Comparison of ENCODE assay signal across 8 cellular contexts in the genomic region with DNA sequence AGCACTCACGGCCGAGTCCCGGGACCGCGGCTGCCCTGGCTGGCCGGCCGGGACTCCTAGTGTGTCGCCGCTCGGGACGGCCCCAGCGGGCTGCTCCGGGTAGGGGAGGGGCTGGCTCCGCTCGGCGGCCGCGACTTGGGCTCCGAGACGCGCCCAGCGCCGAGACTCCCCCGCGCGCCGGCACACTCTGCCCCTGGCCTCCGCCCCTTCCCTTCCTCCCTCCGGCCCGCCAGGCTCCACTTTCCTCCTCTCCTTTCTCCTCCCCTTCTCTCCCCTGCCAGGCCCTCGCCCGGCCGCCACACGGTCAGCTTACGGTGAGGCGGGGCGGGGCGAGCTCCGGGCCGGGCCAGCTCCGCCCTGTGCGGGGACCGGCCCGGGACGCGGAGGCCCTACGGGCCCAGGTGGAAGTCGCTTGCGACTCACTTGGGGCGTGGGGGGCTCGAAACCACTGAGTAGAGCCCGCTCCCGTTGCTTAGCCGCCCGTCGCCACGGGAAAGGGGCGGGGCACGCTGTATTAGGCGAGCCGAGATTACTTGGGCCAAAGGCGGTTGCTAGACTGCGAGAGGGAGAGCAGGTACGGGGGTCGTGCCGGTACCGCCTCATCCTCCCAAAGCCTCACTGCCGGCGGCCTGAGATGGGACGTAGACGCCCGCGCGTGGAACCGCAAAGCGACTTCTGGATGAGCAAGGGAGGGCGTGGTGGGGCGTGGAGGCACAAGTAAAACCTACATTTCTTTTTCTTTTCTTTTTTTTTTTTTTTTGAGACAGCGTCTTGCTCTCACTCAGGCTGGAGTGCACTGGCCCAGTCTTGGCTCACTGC. TPM values are rescaled to one million over a fixed set of nuclear protein-coding genes. Genes with fewer than 3 reads are reported as not detected.
DNase-seq lines count a peak whose midpoint lies in the region; ATAC-seq, FAIRE-seq and TF ChIP-seq lines count a peak whose summit lies in the region.

A gene with protein sequence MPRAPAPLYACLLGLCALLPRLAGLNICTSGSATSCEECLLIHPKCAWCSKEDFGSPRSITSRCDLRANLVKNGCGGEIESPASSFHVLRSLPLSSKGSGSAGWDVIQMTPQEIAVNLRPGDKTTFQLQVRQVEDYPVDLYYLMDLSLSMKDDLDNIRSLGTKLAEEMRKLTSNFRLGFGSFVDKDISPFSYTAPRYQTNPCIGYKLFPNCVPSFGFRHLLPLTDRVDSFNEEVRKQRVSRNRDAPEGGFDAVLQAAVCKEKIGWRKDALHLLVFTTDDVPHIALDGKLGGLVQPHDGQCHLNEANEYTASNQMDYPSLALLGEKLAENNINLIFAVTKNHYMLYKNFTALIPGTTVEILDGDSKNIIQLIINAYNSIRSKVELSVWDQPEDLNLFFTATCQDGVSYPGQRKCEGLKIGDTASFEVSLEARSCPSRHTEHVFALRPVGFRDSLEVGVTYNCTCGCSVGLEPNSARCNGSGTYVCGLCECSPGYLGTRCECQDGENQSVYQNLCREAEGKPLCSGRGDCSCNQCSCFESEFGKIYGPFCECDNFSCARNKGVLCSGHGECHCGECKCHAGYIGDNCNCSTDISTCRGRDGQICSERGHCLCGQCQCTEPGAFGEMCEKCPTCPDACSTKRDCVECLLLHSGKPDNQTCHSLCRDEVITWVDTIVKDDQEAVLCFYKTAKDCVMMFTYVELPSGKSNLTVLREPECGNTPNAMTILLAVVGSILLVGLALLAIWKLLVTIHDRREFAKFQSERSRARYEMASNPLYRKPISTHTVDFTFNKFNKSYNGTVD (minus strand): TSS at position 189 of the 819 bp plus-strand sequence. CDS start 365 bp downstream, outside the sequence.

- in situ Hi-C loops in K562 (cut with MboI), result no loop called here

- FAIRE-seq in K562 (lab: Jason Lieb, UNC), result peak; percentile 37

- H3K36me3 ChIP-seq in RWPE2 (ENCODE audit: low read depth) (0 out of 2 replicates have a peak, but pooled peaks cover 3% of the 10 kb centered on the region), K562 (ENCODE audit: control insufficient read depth, insufficient read depth, low read length) (no peaks in the 10 kb centered on the region), hepatocyte (replicated peaks; ENCODE audit: insufficient read depth, low read depth) (no peaks in the 10 kb centered on the region), psoas muscle (ENCODE audit: insufficient read depth in 1 of 2, low read depth in 1 of 2) (no peaks in the 10 kb centered on the region)

- H2AFZ ChIP-seq in K562 (ENCODE audit: low read depth, low read length), result peak within 1 kb of the TSS; percentile 79
- peak within 1 kb of the TSS; percentile 94 for H2AFZ ChIP-seq in hepatocyte

- H3K4me3 ChIP-seq in AG10803 (ENCODE audit: low read length) (peak within 1 kb of the TSS; percentile 85), RWPE2 (ENCODE audit: severe bottlenecking) (peak within 1 kb of the TSS; percentile 72), K562 (peak within 1 kb of the TSS; percentile 60), hepatocyte (peak within 1 kb of the TSS; percentile 89), psoas muscle (peak within 1 kb of the TSS; percentile 91)

- H3K9me2 ChIP-seq in hepatocyte (replicated peaks; ENCODE audit: insufficient read depth), result no peaks in the 10 kb centered on the region

- no TSS peak for BruUV-seq in K562 (replicated peaks; lab: Mats Ljungman, UMichigan)

- POLR2A ChIA-PET in K562 (lab: Yijun Ruan, JAX), result interaction anchor here (0.7 kb wide), 1 partner anchor 25 kb away, joined by 4 read pairs; no protein-coding TSS in a partner anchor

- CTCF ChIA-PET in K562 (lab: Yijun Ruan, JAX; ENCODE audit: low intra/inter-chr PET ratio), result no interaction called here

- H3K27me3 ChIP-seq in RWPE2 (ENCODE audit: insufficient read depth, poor library complexity, severe bottlenecking), result no peaks in the 10 kb centered on the region
- no peaks in the 10 kb centered on the region; a peak in 1 of 5 replicates for H3K27me3 ChIP-seq in K562 (ENCODE audit: control insufficient read depth in 2 of 2, insufficient read depth in 2 of 2, low read length in 2 of 2)
- H3K27me3 ChIP-seq in hepatocyte, result no peaks in the 10 kb centered on the region
- H3K27me3 ChIP-seq in psoas muscle (ENCODE audit: insufficient read depth in 3 of 3, low read length in 2 of 3), result no peaks in the 10 kb centered on the region

- peak; percentile 67 for TF ChIP-seq POLR2A in K562 (conservative IDR thresholded peaks at IDR 0.05)

- DNase-seq in AG10803 (ENCODE audit: low read depth) (peak; percentile 86), RWPE2 (ENCODE audit: low spot score) (peak; percentile 82), K562 (ENCODE audit: extremely low read depth in 1 of 4, low spot score in 3 of 4) (peak; percentile 74 to 80 (median 78)), hepatocyte (ENCODE audit: low spot score) (peak; percentile 91), psoas muscle (peak; percentile 87 to 90), NCI-H1694 (lab: John Stamatoyannopoulos, UW) (no peak)

- H3K9ac ChIP-seq in K562 (ENCODE audit: insufficient read depth in 1 of 2, low read depth in 2 of 2, low read length in 2 of 2), result peak within 1 kb of the TSS; percentile 62 to 91; a peak in 3 of 4 replicates

- intact Hi-C loops in K562 (cut with micrococcal nuclease) (loop anchor here (5.0 to 10.0 kb wide), 2 partner anchors 53 to 115 kb away; no protein-coding TSS in a partner anchor), psoas muscle (cut with DNase I) (loop anchor here in 1 of 2 donors (1.0 to 5.0 kb wide), 2 partner anchors 50 to 101 kb away; no protein-coding TSS in a partner anchor)

- H3K27ac ChIP-seq in RWPE2 (ENCODE audit: poor library complexity, severe bottlenecking), result peak within 1 kb of the TSS; percentile 78
- H3K27ac ChIP-seq in K562 (ENCODE audit: extremely low read depth, low read depth, low read length), result peak within 1 kb of the TSS; percentile 52; the same call in 2 of the 3 replicates
- H3K27ac ChIP-seq in hepatocyte, result peak within 1 kb of the TSS; percentile 98
- H3K27ac ChIP-seq in psoas muscle, result peak within 1 kb of the TSS; percentile 92

- H3K4me2 ChIP-seq in K562 (ENCODE audit: insufficient read depth, low read length), result peak within 1 kb of the TSS; percentile 78
- H3K4me2 ChIP-seq in hepatocyte, result peak within 1 kb of the TSS; percentile 94

- no peak for TF ChIP-seq RAD21 in K562 (CRISPR knock-in tag; conservative IDR thresholded peaks at IDR 0.05 in 1 of 2, IDR thresholded peaks at IDR 0.05 in 1 of 2)

- H3K9me1 ChIP-seq in K562 (ENCODE audit: control insufficient read depth, insufficient read depth, low read length), result no peaks in the 10 kb centered on the region

- TF ChIP-seq CTCF in AG10803 (conservative IDR thresholded peaks at IDR 0.05; ENCODE audit: low read length) (no peak), RWPE2 (IDR thresholded peaks at IDR 0.05; ENCODE audit: poor library complexity, severe bottlenecking) (no peak), K562 (IDR thresholded peaks at IDR 0.05 in 2 of 3, conservative IDR thresholded peaks at IDR 0.05 in 1 of 3; ENCODE audit: insufficient read depth in 2 of 3, low read depth in 1 of 3, low read length in 3 of 3) (no peak), hepatocyte (IDR thresholded peaks at IDR 0.05; ENCODE audit: poor library complexity) (no peak), psoas muscle (IDR thresholded peaks at IDR 0.05) (no peak)

- TF ChIP-seq EP300 in K562 (IDR thresholded peaks at IDR 0.05; ENCODE audit: low read length), result no peak

- ATAC-seq in GM18868 (IDR thresholded peaks at IDR 0.05; ENCODE audit: unreplicated experiment) (peak; percentile 53), HG03175 (IDR thresholded peaks at IDR 0.05; ENCODE audit: unreplicated experiment) (peak; percentile 56), RWPE2 (ENCODE audit: low read depth) (peak; percentile 80), K562 (peak; percentile 88), psoas muscle (peak; percentile 87 to 94 (median 90))

- H3K79me2 ChIP-seq in K562 (ENCODE audit: control insufficient read depth, insufficient read depth, low read length) (peaks cover 11% of the 10 kb centered on the region; the same call in 2 of the 3 replicates), hepatocyte (peaks cover 30% of the 10 kb centered on the region)

- H4K20me1 ChIP-seq in K562 (replicated peaks; ENCODE audit: control insufficient read depth, insufficient read depth, low read length) (no peaks in the 10 kb centered on the region), hepatocyte (ENCODE audit: insufficient read depth, poor library complexity, severe bottlenecking) (no peaks in the 10 kb centered on the region)

- H3K9me3 ChIP-seq in RWPE2 (ENCODE audit: severe bottlenecking) (no peaks in the 10 kb centered on the region), K562 (replicated peaks; ENCODE audit: control insufficient read depth, insufficient read depth, low read depth, low read length) (no peaks in the 10 kb centered on the region), hepatocyte (ENCODE audit: low read depth) (no peaks in the 10 kb centered on the region), psoas muscle (no peaks in the 10 kb centered on the region)

- WGBS in K562 (ENCODE audit: insufficient coverage, low coverage, missing lambda C conversion rate), result 10% methylated on average over 10 of the region's 79 CpGs
- WGBS in hepatocyte (ENCODE audit: low lambda C conversion rate, missing lambda C conversion rate), result 2% methylated on average over 51 of the region's 79 CpGs
- WGBS in psoas muscle, 3 donors, result 6 to 11% (median 6%) methylated on average over 42 to 79 of the region's 79 CpGs

- H3K4me1 ChIP-seq in RWPE2 (ENCODE audit: insufficient read depth, poor library complexity, severe bottlenecking), result peaks cover 39% of the 10 kb centered on the region
- peaks cover 18 to 21% of the 10 kb centered on the region in 2 experiments; a peak in 4 of 5 replicates for H3K4me1 ChIP-seq in K562 (replicated peaks in 1 of 2; ENCODE audit: control insufficient read depth in 2 of 2, insufficient read depth in 2 of 2, low read length in 2 of 2)
- H3K4me1 ChIP-seq in hepatocyte (ENCODE audit: insufficient read depth), result peaks cover 23% of the 10 kb centered on the region
- peaks cover 14% of the 10 kb centered on the region for H3K4me1 ChIP-seq in psoas muscle

RNA-seq across cellular contexts. Expression of the gene that starts here (rescaled TPM):
- total RNA-seq in K562 (2011; cell fraction: chromatin; rRNA removed; ENCODE audit: low replicate concordance), result 44.6 and 111 TPM in 2 replicates
- total RNA-seq in K562 (2011; cell fraction: nucleolus; rRNA removed), result 156 and 174 TPM in 2 replicates
- 97.9 and 116 TPM in 2 replicates for total RNA-seq in K562 (2011; cell fraction: nucleoplasm; rRNA removed)
- 16.2 and 23.0 TPM in 2 replicates for total RNA-seq in K562 (2014; rRNA removed)
- 5.0 and 7.3 TPM in 2 replicates for total RNA-seq in K562 (2014; rRNA removed; fragmentation: Illumina TruSeq; extraction: Trizol)
- 2.1 and 2.6 TPM in 2 replicates for total RNA-seq in K562 (2015; rRNA removed; fragmentation: Illumina TruSeq; extraction: Trizol)
- 17.3 and 23.4 TPM in 2 replicates for total RNA-seq in K562 (2021)
- polyA plus RNA-seq in K562 (2011; rRNA removed), result 32.7 and 46.8 TPM in 2 replicates
- 32.7 and 54.9 TPM in 2 replicates for polyA plus RNA-seq in K562 (2011; cell fraction: cytosol; rRNA removed)
- 27.1 and 62.6 TPM in 2 replicates for polyA plus RNA-seq in K562 (2011; cell fraction: nucleus; rRNA removed)
- polyA plus RNA-seq in K562 (2012), result 14.7 and 25.7 TPM in 2 replicates
- 9.9 and 13.4 TPM in 2 replicates for polyA plus RNA-seq in K562 (2014; fragmentation: Illumina TruSeq; extraction: Trizol)
- 1 to 10 TPM; 1.7 to 2.3 TPM for polyA plus RNA-seq in K562 (2014; fragmentation: Nextera tagmentation; extraction: Ambion mirVana)
- polyA plus RNA-seq in K562 (2014; rRNA removed), result 13.6 and 16.4 TPM in 2 replicates
- 21.7 and 62.1 TPM in 2 replicates for polyA minus RNA-seq in K562 (2011; rRNA and poly(A)+ RNA removed)
- polyA minus RNA-seq in K562 (2011; cell fraction: cytosol; rRNA and poly(A)+ RNA removed), result 25.3 and 52.3 TPM in 2 replicates
- 20.0 and 20.7 TPM in 2 replicates for polyA minus RNA-seq in K562 (2011; cell fraction: nucleus; rRNA and poly(A)+ RNA removed)
- 97.0 and 109 TPM in 2 replicates for total RNA-seq in hepatocyte
- 103 and 113 TPM in 2 replicates for polyA plus RNA-seq in hepatocyte
- total RNA-seq in psoas muscle, result 10 to 100 TPM; 37.5 to 61.5 (median 54.8) TPM
- polyA plus RNA-seq in psoas muscle, result 10 to 100 TPM; 19.3 to 28.2 (median 19.8) TPM
